1 cellular context compared by ENCODE assay signal in the genomic region with DNA sequence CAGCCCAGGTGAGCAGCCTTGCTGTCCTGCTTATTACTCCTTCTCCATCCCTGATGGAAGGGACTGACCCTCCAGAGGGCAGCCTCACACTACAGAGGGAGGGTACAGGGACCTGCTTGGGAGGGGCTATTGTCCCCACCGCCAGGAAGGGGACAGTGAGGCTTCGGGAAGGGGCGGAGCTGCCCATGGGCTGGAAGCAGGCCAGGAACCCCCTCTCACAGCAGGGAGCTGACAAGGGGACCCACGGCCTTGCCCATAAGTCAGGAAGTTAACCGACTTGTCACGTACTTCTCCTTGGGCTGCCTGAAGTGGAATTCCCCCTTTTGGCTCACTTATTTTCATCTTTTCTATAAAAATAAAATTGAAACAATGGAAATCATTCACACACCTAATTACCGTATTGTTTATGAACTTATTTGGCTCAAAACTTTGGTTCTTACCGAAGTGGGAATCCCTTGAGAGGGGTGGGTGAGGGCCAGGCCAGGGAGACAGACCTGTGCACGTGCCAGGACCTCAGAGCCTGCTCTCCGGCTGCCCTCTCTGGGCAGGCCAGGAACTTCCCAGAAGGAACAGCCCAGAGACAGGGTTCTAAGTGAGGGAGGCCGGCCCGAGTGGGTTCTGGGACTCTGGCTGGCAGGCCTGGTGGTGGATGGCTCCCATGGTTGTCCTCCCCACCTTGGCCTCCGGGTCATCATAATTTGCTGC.
TF ChIP-seq lines count a peak whose summit lies in the region.

No MANE protein-coding gene starts in this region.

TF ChIP-seq in HepG2, 621 proteins besides CTCF, POLR2A, EP300 and RAD21:
- no peak for TF ChIP-seq SMAD1 (CRISPR knock-in tag; IDR thresholded peaks at IDR 0.05; ENCODE audit: borderline replicate concordance, low read depth)
- TF ChIP-seq, protein P1, sequence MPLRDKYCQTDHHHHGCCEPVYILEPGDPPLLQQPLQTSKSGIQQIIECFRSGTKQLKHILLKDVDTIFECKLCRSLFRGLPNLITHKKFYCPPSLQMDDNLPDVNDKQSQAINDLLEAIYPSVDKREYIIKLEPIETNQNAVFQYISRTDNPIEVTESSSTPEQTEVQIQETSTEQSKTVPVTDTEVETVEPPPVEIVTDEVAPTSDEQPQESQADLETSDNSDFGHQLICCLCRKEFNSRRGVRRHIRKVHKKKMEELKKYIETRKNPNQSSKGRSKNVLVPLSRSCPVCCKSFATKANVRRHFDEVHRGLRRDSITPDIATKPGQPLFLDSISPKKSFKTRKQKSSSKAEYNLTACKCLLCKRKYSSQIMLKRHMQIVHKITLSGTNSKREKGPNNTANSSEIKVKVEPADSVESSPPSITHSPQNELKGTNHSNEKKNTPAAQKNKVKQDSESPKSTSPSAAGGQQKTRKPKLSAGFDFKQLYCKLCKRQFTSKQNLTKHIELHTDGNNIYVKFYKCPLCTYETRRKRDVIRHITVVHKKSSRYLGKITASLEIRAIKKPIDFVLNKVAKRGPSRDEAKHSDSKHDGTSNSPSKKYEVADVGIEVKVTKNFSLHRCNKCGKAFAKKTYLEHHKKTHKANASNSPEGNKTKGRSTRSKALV (CRISPR knock-in tag; IDR thresholded peaks at IDR 0.05): no peak
- TF ChIP-seq ZNF768 (CRISPR knock-in tag; IDR thresholded peaks at IDR 0.05): peak; percentile 79
- TF ChIP-seq STAG1 (CRISPR knock-in tag; IDR thresholded peaks at IDR 0.05): peak; percentile 71
- TF ChIP-seq ZNF20 (CRISPR knock-in tag; IDR thresholded peaks at IDR 0.05): no peak
- TF ChIP-seq, protein P2, sequence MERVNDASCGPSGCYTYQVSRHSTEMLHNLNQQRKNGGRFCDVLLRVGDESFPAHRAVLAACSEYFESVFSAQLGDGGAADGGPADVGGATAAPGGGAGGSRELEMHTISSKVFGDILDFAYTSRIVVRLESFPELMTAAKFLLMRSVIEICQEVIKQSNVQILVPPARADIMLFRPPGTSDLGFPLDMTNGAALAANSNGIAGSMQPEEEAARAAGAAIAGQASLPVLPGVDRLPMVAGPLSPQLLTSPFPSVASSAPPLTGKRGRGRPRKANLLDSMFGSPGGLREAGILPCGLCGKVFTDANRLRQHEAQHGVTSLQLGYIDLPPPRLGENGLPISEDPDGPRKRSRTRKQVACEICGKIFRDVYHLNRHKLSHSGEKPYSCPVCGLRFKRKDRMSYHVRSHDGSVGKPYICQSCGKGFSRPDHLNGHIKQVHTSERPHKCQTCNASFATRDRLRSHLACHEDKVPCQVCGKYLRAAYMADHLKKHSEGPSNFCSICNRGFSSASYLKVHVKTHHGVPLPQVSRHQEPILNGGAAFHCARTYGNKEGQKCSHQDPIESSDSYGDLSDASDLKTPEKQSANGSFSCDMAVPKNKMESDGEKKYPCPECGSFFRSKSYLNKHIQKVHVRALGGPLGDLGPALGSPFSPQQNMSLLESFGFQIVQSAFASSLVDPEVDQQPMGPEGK (CRISPR knock-in tag; IDR thresholded peaks at IDR 0.05): peak; percentile 85
- TF ChIP-seq ZFP82 (CRISPR knock-in tag; IDR thresholded peaks at IDR 0.05; ENCODE audit: borderline replicate concordance): no peak
- TF ChIP-seq SP5 (CRISPR knock-in tag; IDR thresholded peaks at IDR 0.05; ENCODE audit: borderline replicate concordance, low read depth): peak; percentile 47; the same call in 1 of the 2 replicates
- TF ChIP-seq BHLHE40 (IDR thresholded peaks at IDR 0.05; ENCODE audit: low read length): peak; percentile 74
- TF ChIP-seq, protein P3, sequence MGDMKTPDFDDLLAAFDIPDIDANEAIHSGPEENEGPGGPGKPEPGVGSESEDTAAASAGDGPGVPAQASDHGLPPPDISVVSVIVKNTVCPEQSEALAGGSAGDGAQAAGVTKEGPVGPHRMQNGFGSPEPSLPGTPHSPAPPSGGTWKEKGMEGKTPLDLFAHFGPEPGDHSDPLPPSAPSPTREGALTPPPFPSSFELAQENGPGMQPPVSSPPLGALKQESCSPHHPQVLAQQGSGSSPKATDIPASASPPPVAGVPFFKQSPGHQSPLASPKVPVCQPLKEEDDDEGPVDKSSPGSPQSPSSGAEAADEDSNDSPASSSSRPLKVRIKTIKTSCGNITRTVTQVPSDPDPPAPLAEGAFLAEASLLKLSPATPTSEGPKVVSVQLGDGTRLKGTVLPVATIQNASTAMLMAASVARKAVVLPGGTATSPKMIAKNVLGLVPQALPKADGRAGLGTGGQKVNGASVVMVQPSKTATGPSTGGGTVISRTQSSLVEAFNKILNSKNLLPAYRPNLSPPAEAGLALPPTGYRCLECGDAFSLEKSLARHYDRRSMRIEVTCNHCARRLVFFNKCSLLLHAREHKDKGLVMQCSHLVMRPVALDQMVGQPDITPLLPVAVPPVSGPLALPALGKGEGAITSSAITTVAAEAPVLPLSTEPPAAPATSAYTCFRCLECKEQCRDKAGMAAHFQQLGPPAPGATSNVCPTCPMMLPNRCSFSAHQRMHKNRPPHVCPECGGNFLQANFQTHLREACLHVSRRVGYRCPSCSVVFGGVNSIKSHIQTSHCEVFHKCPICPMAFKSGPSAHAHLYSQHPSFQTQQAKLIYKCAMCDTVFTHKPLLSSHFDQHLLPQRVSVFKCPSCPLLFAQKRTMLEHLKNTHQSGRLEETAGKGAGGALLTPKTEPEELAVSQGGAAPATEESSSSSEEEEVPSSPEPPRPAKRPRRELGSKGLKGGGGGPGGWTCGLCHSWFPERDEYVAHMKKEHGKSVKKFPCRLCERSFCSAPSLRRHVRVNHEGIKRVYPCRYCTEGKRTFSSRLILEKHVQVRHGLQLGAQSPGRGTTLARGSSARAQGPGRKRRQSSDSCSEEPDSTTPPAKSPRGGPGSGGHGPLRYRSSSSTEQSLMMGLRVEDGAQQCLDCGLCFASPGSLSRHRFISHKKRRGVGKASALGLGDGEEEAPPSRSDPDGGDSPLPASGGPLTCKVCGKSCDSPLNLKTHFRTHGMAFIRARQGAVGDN (CRISPR knock-in tag; IDR thresholded peaks at IDR 0.05): peak; percentile 14; the same call in 1 of the 2 replicates
- TF ChIP-seq ZNF263 (CRISPR knock-in tag; IDR thresholded peaks at IDR 0.05): no peak
- TF ChIP-seq, protein P4, sequence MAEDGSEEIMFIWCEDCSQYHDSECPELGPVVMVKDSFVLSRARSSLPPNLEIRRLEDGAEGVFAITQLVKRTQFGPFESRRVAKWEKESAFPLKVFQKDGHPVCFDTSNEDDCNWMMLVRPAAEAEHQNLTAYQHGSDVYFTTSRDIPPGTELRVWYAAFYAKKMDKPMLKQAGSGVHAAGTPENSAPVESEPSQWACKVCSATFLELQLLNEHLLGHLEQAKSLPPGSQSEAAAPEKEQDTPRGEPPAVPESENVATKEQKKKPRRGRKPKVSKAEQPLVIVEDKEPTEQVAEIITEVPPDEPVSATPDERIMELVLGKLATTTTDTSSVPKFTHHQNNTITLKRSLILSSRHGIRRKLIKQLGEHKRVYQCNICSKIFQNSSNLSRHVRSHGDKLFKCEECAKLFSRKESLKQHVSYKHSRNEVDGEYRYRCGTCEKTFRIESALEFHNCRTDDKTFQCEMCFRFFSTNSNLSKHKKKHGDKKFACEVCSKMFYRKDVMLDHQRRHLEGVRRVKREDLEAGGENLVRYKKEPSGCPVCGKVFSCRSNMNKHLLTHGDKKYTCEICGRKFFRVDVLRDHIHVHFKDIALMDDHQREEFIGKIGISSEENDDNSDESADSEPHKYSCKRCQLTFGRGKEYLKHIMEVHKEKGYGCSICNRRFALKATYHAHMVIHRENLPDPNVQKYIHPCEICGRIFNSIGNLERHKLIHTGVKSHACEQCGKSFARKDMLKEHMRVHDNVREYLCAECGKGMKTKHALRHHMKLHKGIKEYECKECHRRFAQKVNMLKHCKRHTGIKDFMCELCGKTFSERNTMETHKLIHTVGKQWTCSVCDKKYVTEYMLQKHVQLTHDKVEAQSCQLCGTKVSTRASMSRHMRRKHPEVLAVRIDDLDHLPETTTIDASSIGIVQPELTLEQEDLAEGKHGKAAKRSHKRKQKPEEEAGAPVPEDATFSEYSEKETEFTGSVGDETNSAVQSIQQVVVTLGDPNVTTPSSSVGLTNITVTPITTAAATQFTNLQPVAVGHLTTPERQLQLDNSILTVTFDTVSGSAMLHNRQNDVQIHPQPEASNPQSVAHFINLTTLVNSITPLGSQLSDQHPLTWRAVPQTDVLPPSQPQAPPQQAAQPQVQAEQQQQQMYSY (CRISPR knock-in tag; IDR thresholded peaks at IDR 0.05): peak; percentile 41; the same call in 1 of the 2 replicates
TF ChIP-seq in HepG2: peak in this region for 7.
